ENCODE assay signal across 8 cellular contexts in the genomic region with DNA sequence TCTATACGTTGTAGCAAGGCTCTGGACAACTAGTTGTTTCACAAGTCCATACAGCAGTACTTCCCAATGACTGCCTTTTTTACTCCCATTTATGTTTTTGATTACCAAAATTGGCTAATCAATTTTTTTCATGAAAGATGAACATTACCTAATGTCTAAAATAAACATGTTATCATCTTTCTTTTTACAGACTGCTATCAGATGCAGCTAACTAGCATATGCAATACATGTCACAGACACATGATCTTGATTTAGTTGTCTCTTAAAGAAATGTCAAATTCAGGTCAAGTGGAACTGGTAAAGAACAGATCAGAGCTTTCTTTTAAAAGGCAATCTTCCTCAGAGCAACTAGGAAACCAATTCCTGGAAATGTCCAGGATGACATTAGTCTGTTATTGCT. TPM values are rescaled to one million over a fixed set of nuclear protein-coding genes. Genes with fewer than 3 reads are reported as not detected.
DNase-seq lines count a peak whose midpoint lies in the region; ATAC-seq and TF ChIP-seq lines count a peak whose summit lies in the region.

No MANE protein-coding gene starts in this region.

- intact Hi-C loops in PC-3 (cut with micrococcal nuclease) = no loop called here

- H3K9me2 ChIP-seq in DOHH2 (replicated peaks; ENCODE audit: control insufficient read depth, low read length) (no peaks in the 10 kb centered on the region), PC-3 (replicated peaks; ENCODE audit: low read length) (no peaks in the 10 kb centered on the region)

- BruUV-seq in PC-3 (replicated peaks; lab: Mats Ljungman, UMichigan) = no TSS peak

- peaks cover 7% of the 10 kb centered on the region for H3K36me3 ChIP-seq in DOHH2 (ENCODE audit: control insufficient read depth, low read length)
- H3K36me3 ChIP-seq in PC-3 (ENCODE audit: low read depth, low read length) = no peaks in the 10 kb centered on the region

- POLR2A ChIA-PET in PC-3 (lab: Charles Lee; ENCODE audit: unreplicated experiment) = interaction anchor here (0.5 to 0.7 kb wide), 3 partner anchors 27 to 148 kb away, joined by 3 read pairs; no protein-coding TSS in a partner anchor

- H3K79me2 ChIP-seq in DOHH2 (ENCODE audit: control insufficient read depth, low read length) = peaks cover 33% of the 10 kb centered on the region
- H3K79me2 ChIP-seq in PC-3 (ENCODE audit: low read length) = peaks cover 18% of the 10 kb centered on the region

- CTCF ChIA-PET in PC-3 (lab: Charles Lee) = no interaction called here

- H2AFZ ChIP-seq in PC-3 (ENCODE audit: low read length) = peak overlapping the region; percentile 78

- H3K4me2 ChIP-seq in DOHH2 (ENCODE audit: low read length) (peak overlapping the region; percentile 87), PC-3 (ENCODE audit: low read length) (peak overlapping the region; percentile 79)

- no peak for TF ChIP-seq CTCF in DOHH2 (IDR thresholded peaks at IDR 0.05; ENCODE audit: low read depth, low read length, poor library complexity, severe bottlenecking)
- TF ChIP-seq CTCF in PC-3 (conservative IDR thresholded peaks at IDR 0.05; ENCODE audit: low read depth, low read length) = no peak
- TF ChIP-seq CTCF in fibroblast of pulmonary artery (IDR thresholded peaks at IDR 0.05; ENCODE audit: low read length, missing control alignments) = no peak

- H3K4me1 ChIP-seq in DOHH2 (ENCODE audit: control insufficient read depth, low read length) = peaks cover 22% of the 10 kb centered on the region
- H3K4me1 ChIP-seq in PC-3 (ENCODE audit: insufficient read depth, low read length) = peaks cover 12% of the 10 kb centered on the region; the same call in 1 of the 2 replicates

- no peak for ATAC-seq in PC-3
- no peak for ATAC-seq in GM18868 (IDR thresholded peaks at IDR 0.05; ENCODE audit: unreplicated experiment)
- no peak for ATAC-seq in GM19397 (IDR thresholded peaks at IDR 0.05; ENCODE audit: unreplicated experiment)

- no peaks in the 10 kb centered on the region for H3K9me3 ChIP-seq in DOHH2 (ENCODE audit: control insufficient read depth, insufficient read depth, low read length)
- H3K9me3 ChIP-seq in PC-3 (ENCODE audit: low read length) = no peaks in the 10 kb centered on the region

- no peaks in the 10 kb centered on the region for H3K27me3 ChIP-seq in DOHH2 (ENCODE audit: control insufficient read depth, low read length)
- H3K27me3 ChIP-seq in PC-3 (ENCODE audit: low read length) = no peaks in the 10 kb centered on the region

- H3K4me3 ChIP-seq in DOHH2 (ENCODE audit: low read length) = peak overlapping the region; percentile 97
- H3K4me3 ChIP-seq in PC-3 (ENCODE audit: low read length) = peak overlapping the region; percentile 77
- peak overlapping the region; percentile 73 for H3K4me3 ChIP-seq in fibroblast of pulmonary artery (replicated peaks; ENCODE audit: low read depth, low read length)
- H3K4me3 ChIP-seq in skeletal muscle cell (ENCODE audit: low read depth, low read length) = peak overlapping the region; percentile 99

- H4K20me1 ChIP-seq in DOHH2 (ENCODE audit: control insufficient read depth, insufficient read depth, low read depth, low read length) (no peaks in the 10 kb centered on the region), PC-3 (ENCODE audit: low read length) (no peaks in the 10 kb centered on the region)

- DNase-seq in PC-3 (no peak), fibroblast of pulmonary artery (ENCODE audit: low read depth) (no peak), skeletal muscle cell (ENCODE audit: low read depth) (no peak), Kasumi-1 (lab: John Stamatoyannopoulos, UW) (no peak), iPS-NIHi7 (ENCODE audit: extremely low spot score) (no peak)

- H3F3A ChIP-seq in DOHH2 (ENCODE audit: control insufficient read depth, insufficient read depth) (no peaks in the 10 kb centered on the region), PC-3 (ENCODE audit: low read length, unreplicated experiment) (no peaks in the 10 kb centered on the region)

- H3K9ac ChIP-seq in PC-3 (ENCODE audit: low read length) = peak overlapping the region; percentile 1; the same call in 1 of the 2 replicates

- H3K27ac ChIP-seq in DOHH2 (ENCODE audit: low read depth, low read length) (no peak overlapping the region), PC-3 (ENCODE audit: low read length) (no peak overlapping the region)

RNA-seq across cellular contexts. Expression of gene DBT, which starts 0.6 kb away (rescaled TPM):
- 5.1 and 6.1 TPM in 2 replicates for total RNA-seq in PC-3 (2014; rRNA removed)

RNA-seq across cellular contexts. Expression of gene RTCA, which starts 15.8 kb away (rescaled TPM):
- total RNA-seq in PC-3 (2014; rRNA removed) = 34.4 and 41.7 TPM in 2 replicates
